8 cellular contexts compared by ENCODE assay signal in genomic region chr10:63713191-63714144, GRCh38.
DNase-seq lines count a peak whose midpoint lies in the region; ATAC-seq and TF ChIP-seq lines count a peak whose summit lies in the region.

No MANE protein-coding gene starts in this region.

- no peak for TF ChIP-seq POLR2A in Peyer's patch (IDR thresholded peaks at IDR 0.05)

- ATAC-seq in GM23338 (peak; percentile 90), GM19395 (IDR thresholded peaks at IDR 0.05; ENCODE audit: unreplicated experiment) (no peak), HG02763 (IDR thresholded peaks at IDR 0.05; ENCODE audit: unreplicated experiment) (no peak), HG03565 (IDR thresholded peaks at IDR 0.05; ENCODE audit: unreplicated experiment) (no peak)
- ATAC-seq in effector memory CD8-positive, alpha-beta T cell (replicated peaks): no peak

- H3K27ac ChIP-seq in GM23338 (ENCODE audit: low read depth) (peak overlapping the region; percentile 90), Peyer's patch (peak overlapping the region; percentile 55 to 85 (median 76))

- H3K27ac Mint-ChIP-seq in GM23338: peak overlapping the region; percentile 97
- no peak overlapping the region for H3K27ac Mint-ChIP-seq in effector memory CD8-positive, alpha-beta T cell

- peak overlapping the region; percentile 54 for H3K4me3 Mint-ChIP-seq in GM23338
- H3K4me3 Mint-ChIP-seq in effector memory CD8-positive, alpha-beta T cell: no peak overlapping the region

- H3K27me3 ChIP-seq in GM23338 (ENCODE audit: insufficient read depth) (no peaks in the 10 kb centered on the region), Peyer's patch (no peaks in the 10 kb centered on the region)

- H3K9me3 ChIP-seq in Peyer's patch: no peaks in the 10 kb centered on the region

- H3K4me1 ChIP-seq in GM23338 (ENCODE audit: insufficient read depth) (peaks cover 54% of the 10 kb centered on the region), Peyer's patch (peaks cover 0 to 35% (median 2%) of the 10 kb centered on the region in 4 donors)

- H4K20me1 ChIP-seq in GM23338 (replicated peaks; ENCODE audit: insufficient read depth): no peaks in the 10 kb centered on the region

- H3K4me2 ChIP-seq in GM23338: peak overlapping the region; percentile 29

- TF ChIP-seq CTCF in GM23338 (conservative IDR thresholded peaks at IDR 0.05; ENCODE audit: low read depth in 2 of 2) (no peak), Peyer's patch (IDR thresholded peaks at IDR 0.05) (no peak)

- no peaks in the 10 kb centered on the region for H3K9me3 Mint-ChIP-seq in GM23338
- H3K9me3 Mint-ChIP-seq in effector memory CD8-positive, alpha-beta T cell: no peaks in the 10 kb centered on the region

- H3K9me2 ChIP-seq in GM23338 (ENCODE audit: insufficient read depth): no peaks in the 10 kb centered on the region

- H3K4me1 Mint-ChIP-seq in GM23338: peaks cover 64% of the 10 kb centered on the region
- no peaks in the 10 kb centered on the region for H3K4me1 Mint-ChIP-seq in effector memory CD8-positive, alpha-beta T cell (ENCODE audit: low read depth in 2 of 2)

- H3K36me3 ChIP-seq in GM23338 (ENCODE audit: insufficient read depth): no peaks in the 10 kb centered on the region
- H3K36me3 ChIP-seq in Peyer's patch: no peaks in the 10 kb centered on the region

- peak; percentile 99 for DNase-seq in GM23338 (ENCODE audit: low spot score)
- DNase-seq in Peyer's patch: peak in 2 of 3 donors; percentile 61 to 63
- DNase-seq in foreskin melanocyte: peak; percentile 88
- peak; percentile 74 for DNase-seq in pons (ENCODE audit: low spot score)
- DNase-seq in effector memory CD8-positive, alpha-beta T cell: no peak

- peaks cover 10% of the 10 kb centered on the region for H3K27me3 Mint-ChIP-seq in GM23338 (ENCODE audit: insufficient read depth, low read depth, poor library complexity)
- H3K27me3 Mint-ChIP-seq in effector memory CD8-positive, alpha-beta T cell: peaks cover 0 to 15% of the 10 kb centered on the region in 2 donors

- peaks cover 5% of the 10 kb centered on the region; the same call in 1 of the 3 replicates for H3K36me3 Mint-ChIP-seq in GM23338 (ENCODE audit: low read depth)
- peaks cover 7% of the 10 kb centered on the region for H3K36me3 Mint-ChIP-seq in effector memory CD8-positive, alpha-beta T cell (ENCODE audit: insufficient read depth)

- peak overlapping the region; percentile 31 for H3K4me3 ChIP-seq in GM23338
- H3K4me3 ChIP-seq in Peyer's patch: no peak overlapping the region

- H3K79me2 ChIP-seq in GM23338 (replicated peaks; ENCODE audit: insufficient read depth): no peaks in the 10 kb centered on the region

- peaks cover 6% of the 10 kb centered on the region; the same call in 1 of the 2 replicates for H3F3A ChIP-seq in GM23338 (replicated peaks; ENCODE audit: low read depth)

- no peak overlapping the region for H2AFZ ChIP-seq in GM23338

TF ChIP-seq in GM23338, 12 proteins besides CTCF, POLR2A, EP300 and RAD21 (continues in another document):
- TF ChIP-seq EZH2phosphoT487 (IDR thresholded peaks at IDR 0.05; ENCODE audit: unreplicated experiment) (no peak), REST (IDR thresholded peaks at IDR 0.05; ENCODE audit: unreplicated experiment) (no peak), CREB1 (CRISPR knock-in tag; IDR thresholded peaks at IDR 0.05; ENCODE audit: low read depth) (peak; percentile 53), POLR2AphosphoS5 (IDR thresholded peaks at IDR 0.05; ENCODE audit: low read depth) (peak; percentile 33; the same call in 1 of the 2 replicates), STAT1 (IDR thresholded peaks at IDR 0.05; ENCODE audit: unreplicated experiment) (no peak), JUNB (IDR thresholded peaks at IDR 0.05; ENCODE audit: unreplicated experiment) (no peak), ETS1 (IDR thresholded peaks at IDR 0.05) (peak; percentile 65; the same call in 1 of the 2 replicates), ZNF331 (CRISPR knock-in tag; IDR thresholded peaks at IDR 0.05; ENCODE audit: low read depth) (no peak), ZNF114 (CRISPR knock-in tag; IDR thresholded peaks at IDR 0.05) (peak; percentile 83; the same call in 1 of the 2 replicates)

Comparison
In these comparisons a context has a peak if more than half of its experiments do, and no peak if none do; other contexts are left out.
1. DNase-seq: peak in GM23338 (single experiment), Peyer's patch (2 of 3), foreskin melanocyte (single experiment) and pons (single experiment); none in effector memory CD8-positive, alpha-beta T cell (0 of 3).